In genomic region chr3:71361346-71361745, GRCh38 we compare ENCODE assay signal across 16 cellular contexts.
A peak's percentile ranks its signal among the peaks of the same experiment; 100 is the strongest.
DNase-seq lines count a peak whose midpoint lies in the region; ATAC-seq and TF ChIP-seq lines count a peak whose summit lies in the region.
"Had no signal": no experiment of that assay in that cellular context is flagged by ENCODE, and none has a peak within 500 bp of the region (broad histone marks: within the 10 kb centered on the region; RNA-seq: fewer than 3 reads in every experiment).

No MANE protein-coding gene starts in this region.

- no peak overlapping the region for H3K4me3 ChIP-seq in A673 (ENCODE audit: low read depth, low read length, poor library complexity, severe bottlenecking)
- H3K4me3 ChIP-seq: neural progenitor cell, stomach had no signal

- no peak overlapping the region for H3K27ac ChIP-seq in A673 (ENCODE audit: low read depth, low read length, poor library complexity, severe bottlenecking)
- H3K27ac ChIP-seq: neural progenitor cell, stomach had no signal

- no peak for DNase-seq in activated T-cell treated with anti-CD3 and anti-CD28 coated beads, Interleukin-2, amount 50 U/mL, for 4 hours
- no peak for DNase-seq in activated T-cell treated with anti-CD3 and anti-CD28 coated beads for 4 hours
- no peak for DNase-seq in activated B cell treated with CpG ODN at 0.5 μM for 24 hours
- DNase-seq in left kidney (ENCODE audit: low read depth, low spot score), result peak; percentile 62
- DNase-seq in type B pancreatic cell (ENCODE audit: extremely low spot score, unreplicated experiment), result no peak
- no peak for DNase-seq in MCF 10A (ENCODE audit: unreplicated experiment)
- no peak for DNase-seq in NCI-H2029 treated with DMSO at 0.1 percent for 48 hours (lab: John Stamatoyannopoulos, UW)
- DNase-seq in A673 (ENCODE audit: low spot score), result no peak
- DNase-seq: effector CD8-positive, alpha-beta T cell; mammary epithelial cell; NCI-H526 treated with DMSO at 0.1 percent for 48 hours; stomach; T1000 had no signal

- CTCF ChIA-PET in activated B cell treated with CpG ODN at 0.5 μM for 24 hours (lab: Charles Lee), result interaction anchor here (1.3 kb wide), 1 partner anchor 27 kb away, joined by 5 read pairs; no protein-coding TSS in a partner anchor
- CTCF ChIA-PET in MCF 10A (lab: Yijun Ruan, JAX), result no interaction called here
- CTCF ChIA-PET in A673 (lab: Charles Lee), result no interaction called here

- no peaks in the 10 kb centered on the region for H3K36me3 ChIP-seq in A673 (ENCODE audit: insufficient read depth, low read length, poor library complexity, severe bottlenecking)
- H3K36me3 ChIP-seq: neural progenitor cell had no signal

- peak overlapping the region; percentile 16 for H3K4me3 Mint-ChIP-seq in activated T-cell treated with anti-CD3 and anti-CD28 coated beads, Interleukin-2, amount 50 U/mL, for 4 hours
- H3K4me3 Mint-ChIP-seq in activated B cell treated with CpG ODN at 0.5 μM for 24 hours, result no peak overlapping the region
- peak overlapping the region; percentile 4 for H3K4me3 Mint-ChIP-seq in type B pancreatic cell
- H3K4me3 Mint-ChIP-seq in MCF 10A (ENCODE audit: unreplicated experiment), result no peak overlapping the region
- H3K4me3 Mint-ChIP-seq: neural progenitor cell had no signal

- no peak for ATAC-seq in activated T-cell treated with anti-CD3 and anti-CD28 coated beads, Interleukin-2, amount 50 U/mL, for 4 hours
- no peak for ATAC-seq in activated B cell treated with CpG ODN at 0.5 μM for 24 hours (ENCODE audit: low read depth)
- ATAC-seq: Panc1 had no signal

- POLR2A ChIA-PET in activated B cell treated with CpG ODN at 0.5 μM for 24 hours (lab: Charles Lee), result interaction anchor here (0.8 to 4.5 kb wide), 5 partner anchors 12 to 298 kb away, joined by 3 to 53 read pairs (median 3); no protein-coding TSS in a partner anchor
- POLR2A ChIA-PET in MCF 10A (lab: Yijun Ruan, JAX), result no interaction called here
- POLR2A ChIA-PET in A673 (lab: Charles Lee; ENCODE audit: low non-redundant PET), result interaction anchor here (0.7 kb wide), 1 partner anchor 1160 kb away, joined by 3 read pairs; no protein-coding TSS in a partner anchor

- H3K27ac Mint-ChIP-seq in activated B cell treated with CpG ODN at 0.5 μM for 24 hours, result peak overlapping the region; percentile 93
- no peak overlapping the region for H3K27ac Mint-ChIP-seq in type B pancreatic cell
- H3K27ac Mint-ChIP-seq in MCF 10A (ENCODE audit: low read depth, unreplicated experiment), result no peak overlapping the region
- H3K27ac Mint-ChIP-seq: neural progenitor cell had no signal

- TF ChIP-seq CTCF in activated B cell treated with CpG ODN at 0.5 μM for 24 hours (IDR thresholded peaks at IDR 0.05) (no peak), type B pancreatic cell (conservative IDR thresholded peaks at IDR 0.05) (no peak), MCF 10A (IDR thresholded peaks at IDR 0.05; ENCODE audit: unreplicated experiment) (no peak), A673 (conservative IDR thresholded peaks at IDR 0.05; ENCODE audit: low read depth, low read length) (no peak)

- H3K27me3 Mint-ChIP-seq in activated T-cell treated with anti-CD3 and anti-CD28 coated beads, Interleukin-2, amount 50 U/mL, for 4 hours (ENCODE audit: low read depth), result no peaks in the 10 kb centered on the region
- H3K27me3 Mint-ChIP-seq in activated B cell treated with CpG ODN at 0.5 μM for 24 hours (no peaks in the 10 kb centered on the region), type B pancreatic cell (no peaks in the 10 kb centered on the region), MCF 10A (ENCODE audit: insufficient read depth, unreplicated experiment) (no peaks in the 10 kb centered on the region)
- H3K27me3 Mint-ChIP-seq: central memory CD8-positive, alpha-beta T cell had no signal

- H3K4me1 Mint-ChIP-seq in activated T-cell treated with anti-CD3 and anti-CD28 coated beads, Interleukin-2, amount 50 U/mL, for 4 hours (ENCODE audit: low read depth), result peaks cover 81% of the 10 kb centered on the region
- peaks cover 88% of the 10 kb centered on the region for H3K4me1 Mint-ChIP-seq in activated B cell treated with CpG ODN at 0.5 μM for 24 hours
- peaks cover 19% of the 10 kb centered on the region for H3K4me1 Mint-ChIP-seq in type B pancreatic cell (ENCODE audit: unreplicated experiment)
- H3K4me1 Mint-ChIP-seq in MCF 10A (ENCODE audit: insufficient read depth, unreplicated experiment), result no peaks in the 10 kb centered on the region

- BruUV-seq in MCF 10A (replicated peaks; lab: Mats Ljungman, UMichigan) (no TSS peak), A673 (replicated peaks; lab: Mats Ljungman, UMichigan) (no TSS peak)

- no peaks in the 10 kb centered on the region for H3K4me1 ChIP-seq in A673 (ENCODE audit: insufficient read depth, low read length, poor library complexity, severe bottlenecking)
- H3K4me1 ChIP-seq: neural progenitor cell had no signal

- intact Hi-C loops in activated B cell treated with CpG ODN at 0.5 μM for 24 hours (cut with micrococcal nuclease), result no loop called here
- intact Hi-C loops in MCF 10A (cut with micrococcal nuclease), result no loop called here
- intact Hi-C loops in A673 (cut with micrococcal nuclease; ENCODE audit: unreplicated experiment), result no loop called here

- no peaks in the 10 kb centered on the region for H3K9me3 ChIP-seq in A673 (ENCODE audit: low read depth, low read length, poor library complexity, severe bottlenecking)
- H3K9me3 ChIP-seq: stomach had no signal

- no peaks in the 10 kb centered on the region for H3K9me3 Mint-ChIP-seq in activated T-cell treated with anti-CD3 and anti-CD28 coated beads, Interleukin-2, amount 50 U/mL, for 4 hours
- H3K9me3 Mint-ChIP-seq in activated B cell treated with CpG ODN at 0.5 μM for 24 hours (no peaks in the 10 kb centered on the region), type B pancreatic cell (no peaks in the 10 kb centered on the region), MCF 10A (ENCODE audit: unreplicated experiment) (no peaks in the 10 kb centered on the region)
- H3K9me3 Mint-ChIP-seq: central memory CD8-positive, alpha-beta T cell; neural progenitor cell had no signal

- H3K36me3 Mint-ChIP-seq in activated T-cell treated with anti-CD3 and anti-CD28 coated beads, Interleukin-2, amount 50 U/mL, for 4 hours (ENCODE audit: insufficient read depth), result peaks cover 10% of the 10 kb centered on the region
- peaks cover 9% of the 10 kb centered on the region for H3K36me3 Mint-ChIP-seq in activated B cell treated with CpG ODN at 0.5 μM for 24 hours (ENCODE audit: low read depth)
- no peaks in the 10 kb centered on the region for H3K36me3 Mint-ChIP-seq in type B pancreatic cell
- H3K36me3 Mint-ChIP-seq in MCF 10A (ENCODE audit: insufficient read depth, unreplicated experiment), result peaks cover 6% of the 10 kb centered on the region
- H3K36me3 Mint-ChIP-seq: neural progenitor cell had no signal

- no peaks in the 10 kb centered on the region for H3K27me3 ChIP-seq in A673 (replicated peaks; ENCODE audit: insufficient read depth, low read depth, low read length, poor library complexity)
- H3K27me3 ChIP-seq: neural progenitor cell, stomach had no signal

Comparison
In these comparisons a context has a peak if more than half of its experiments do, and no peak if none do; other contexts are left out.
1. H3K4me3 Mint-ChIP-seq: peak in activated T-cell treated with anti-CD3 and anti-CD28 coated beads, Interleukin-2, amount 50 U/mL, for 4 hours (single experiment) and type B pancreatic cell (single experiment); none in activated B cell treated with CpG ODN at 0.5 μM for 24 hours (single experiment) and MCF 10A (single experiment).